Comparison of ENCODE assay signal across 8 cellular contexts in the genomic region with DNA sequence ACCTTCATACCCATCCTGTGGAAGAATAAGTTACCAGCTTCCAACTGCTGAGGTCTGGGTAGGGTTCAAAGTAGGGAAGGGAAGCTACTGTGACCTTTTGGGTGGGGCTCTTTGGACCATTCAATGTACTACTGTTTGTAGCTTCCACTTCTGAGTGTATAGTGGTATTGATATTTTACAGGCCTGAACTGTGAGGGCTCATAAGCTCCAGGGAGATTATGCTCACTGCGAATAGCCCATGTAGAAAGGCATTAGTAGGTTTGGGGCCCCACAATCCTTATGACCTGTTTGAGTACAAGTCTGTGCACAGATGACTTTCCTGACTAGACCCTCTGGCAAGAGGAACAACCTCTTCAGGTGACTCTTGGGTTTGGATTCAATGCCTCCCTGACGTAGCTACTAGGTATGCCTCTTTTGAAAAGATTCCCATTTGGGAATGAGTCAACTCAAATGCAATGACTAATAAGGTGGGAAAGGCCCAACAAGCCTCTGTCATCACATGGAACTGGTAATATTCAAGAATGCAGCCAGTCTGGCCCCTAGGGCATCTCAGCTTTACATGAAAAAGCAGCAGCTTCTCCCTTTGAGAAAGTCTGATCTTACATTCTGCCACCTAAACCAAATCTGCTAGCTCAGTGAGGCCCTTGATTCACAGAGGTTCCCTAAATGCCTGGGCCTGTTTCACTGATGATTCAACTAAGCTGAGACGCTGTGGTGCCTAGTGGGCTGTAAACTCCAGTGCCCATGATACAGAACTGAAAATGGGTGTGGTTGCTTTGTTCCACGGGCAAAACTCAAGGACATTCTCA.
DNase-seq lines count a peak whose midpoint lies in the region; ATAC-seq and TF ChIP-seq lines count a peak whose summit lies in the region.

No MANE protein-coding gene starts in this region.

- no peaks in the 10 kb centered on the region; the same call in 1 of the 2 replicates for H4K20me1 ChIP-seq in SU-DHL-6 (ENCODE audit: low read depth, low read length)

- peak in 2 of 3 donors; percentile 10 to 23 for DNase-seq in stimulated activated CD4-positive, alpha-beta T cell treated with anti-CD3 and anti-CD28 coated beads, Interleukin-12 subunit alpha, Interleukin-12 subunit beta, amount 100 ng/mL, for 48 hours (ENCODE audit: low read depth in 2 of 3, low spot score in 1 of 3)
- no peak for DNase-seq in stimulated activated CD4-positive, alpha-beta T cell treated with anti-CD3 and anti-CD28 coated beads, Interleukin-4, amount 100 ng/mL, for 1 hour
- DNase-seq in foreskin melanocyte, result peak; percentile 56
- no peak for DNase-seq in suprapubic skin (ENCODE audit: low spot score in 2 of 2)
- DNase-seq in NCI-H2171 treated with DMSO at 0.1 percent for 48 hours (lab: John Stamatoyannopoulos, UW), result no peak
- DNase-seq in mesenteric fat pad (ENCODE audit: low spot score), result no peak

- H3K27ac ChIP-seq in SU-DHL-6 (ENCODE audit: low read depth, low read length) (peak overlapping the region; percentile 30), suprapubic skin (peak overlapping the region; percentile 78)

- H3K9me3 ChIP-seq in SU-DHL-6 (ENCODE audit: insufficient read depth, low read length) (no peaks in the 10 kb centered on the region), suprapubic skin (no peaks in the 10 kb centered on the region)

- peaks cover 100% of the 10 kb centered on the region for H3K79me2 ChIP-seq in SU-DHL-6 (ENCODE audit: insufficient read depth, low read length)

- no peak overlapping the region for H2AFZ ChIP-seq in SU-DHL-6 (ENCODE audit: low read depth, low read length, severe bottlenecking)

- H3K9me2 ChIP-seq in SU-DHL-6 (replicated peaks; ENCODE audit: insufficient read depth, low read length), result no peaks in the 10 kb centered on the region

- WGBS in suprapubic skin, result 30% methylated on average over 4 of the region's 4 CpGs

- H3K36me3 ChIP-seq in SU-DHL-6 (ENCODE audit: low read length), result 0 out of 2 replicates have a peak, but pooled peaks cover 7% of the 10 kb centered on the region
- H3K36me3 ChIP-seq in suprapubic skin, result no peaks in the 10 kb centered on the region

- H3F3A ChIP-seq in SU-DHL-6 (ENCODE audit: insufficient read depth), result peaks cover 3% of the 10 kb centered on the region; the same call in 1 of the 2 replicates

- H3K4me2 ChIP-seq in SU-DHL-6 (ENCODE audit: low read depth, low read length, poor library complexity, severe bottlenecking), result peak overlapping the region; percentile 18

- 0 out of 2 replicates have a peak overlapping the region, but pooled peaks have one; percentile 1 for H3K9ac ChIP-seq in SU-DHL-6 (ENCODE audit: low read length)

- H3K4me1 ChIP-seq in suprapubic skin, result peaks cover 47% of the 10 kb centered on the region

- no peak for TF ChIP-seq EP300 in suprapubic skin (IDR thresholded peaks at IDR 0.05)

- no peak for TF ChIP-seq POLR2A in suprapubic skin (IDR thresholded peaks at IDR 0.05)

- ATAC-seq in HG02943 (IDR thresholded peaks at IDR 0.05; ENCODE audit: low read depth, unreplicated experiment), result peak; percentile 47

- H3K4me3 ChIP-seq in SU-DHL-6 (ENCODE audit: insufficient read depth, low read length, poor library complexity, severe bottlenecking) (no peak overlapping the region), suprapubic skin (no peak overlapping the region)

- no peak for TF ChIP-seq CTCF in SU-DHL-6 (IDR thresholded peaks at IDR 0.05; ENCODE audit: insufficient read depth, low read length, poor library complexity, severe bottlenecking)
- no peak for TF ChIP-seq CTCF in suprapubic skin (IDR thresholded peaks at IDR 0.05)

- H3K27me3 ChIP-seq in SU-DHL-6 (ENCODE audit: low read length) (no peaks in the 10 kb centered on the region), suprapubic skin (no peaks in the 10 kb centered on the region)

Comparison
In these comparisons a context has a peak if more than half of its experiments do, and no peak if none do; other contexts are left out.
1. DNase-seq: peak in stimulated activated CD4-positive, alpha-beta T cell treated with anti-CD3 and anti-CD28 coated beads, Interleukin-12 subunit alpha, Interleukin-12 subunit beta, amount 100 ng/mL, for 48 hours (2 of 3) and foreskin melanocyte (single experiment); none in stimulated activated CD4-positive, alpha-beta T cell treated with anti-CD3 and anti-CD28 coated beads, Interleukin-4, amount 100 ng/mL, for 1 hour (single experiment), suprapubic skin (0 of 2), NCI-H2171 treated with DMSO at 0.1 percent for 48 hours (single experiment) and mesenteric fat pad (single experiment).